In the genomic region with DNA sequence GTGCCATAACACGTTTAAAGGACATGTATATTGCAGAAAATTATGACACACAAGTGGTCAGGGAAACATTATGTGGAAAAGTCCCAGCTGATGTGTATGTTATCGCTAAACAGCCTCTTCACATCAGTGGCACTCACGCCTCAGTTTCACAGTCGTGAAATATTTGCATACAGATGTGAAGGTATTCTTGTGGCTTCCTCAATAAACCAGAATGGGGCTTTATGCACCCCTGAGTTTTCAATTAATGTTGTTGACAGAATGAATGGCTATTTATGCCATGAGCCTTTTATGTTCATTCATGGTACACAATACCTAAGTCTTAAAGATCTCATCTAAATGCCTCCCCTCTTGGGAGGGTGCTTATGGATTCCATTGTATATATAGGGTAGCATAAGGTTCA, we compare ENCODE assay signal across 18 cellular contexts.
"Had no signal": no experiment of that assay in that cellular context is flagged by ENCODE, and none has a peak within 500 bp of the region (broad histone marks: within the 10 kb centered on the region; RNA-seq: fewer than 3 reads in every experiment).

No MANE protein-coding gene starts in this region.

- H3K9me3 ChIP-seq: heart left ventricle, neutrophil, ovary, prostate gland, right atrium auricular region, spleen, thyroid gland had no signal

- ATAC-seq: activated T-cell treated with anti-CD3 and anti-CD28 coated beads, Interleukin-2, amount 50 U/mL, for 4 hours; heart left ventricle; left cardiac atrium; natural killer cell treated with Interleukin-12 subunit alpha and Interleukin-12 subunit beta and Interleukin-15 and Interleukin-18, amount 100 ng/mL, for 72 hours; WTC11 had no signal

- H3K4me1 ChIP-seq: heart left ventricle, prostate gland, right atrium auricular region, spleen, thyroid gland had no signal

- H3K27me3 ChIP-seq: heart left ventricle, neutrophil, ovary, right atrium auricular region, spleen, thyroid gland had no signal

- H3K4me3 ChIP-seq: heart left ventricle, ovary, prostate gland, right atrium auricular region, spleen, thyroid gland had no signal

- H3K36me3 ChIP-seq: heart left ventricle, neutrophil, ovary, prostate gland, right atrium auricular region, spleen, thyroid gland had no signal

- DNase-seq: activated CD4-positive, alpha-beta T cell treated with anti-CD3 and anti-CD28 coated beads, Interleukin-2, amount 50 U/mL, for 48 hours; activated CD8-positive, alpha-beta memory T cell treated with anti-CD3 and anti-CD28 coated beads, Interleukin-2, amount 50 U/mL, for 48 hours; activated naive CD4-positive, alpha-beta T cell treated with anti-CD3 and anti-CD28 coated beads, Interleukin-2, amount 10 ng/mL, durations not matched to agents 7 days and 5 days; activated T-cell treated with anti-CD3 and anti-CD28 coated beads, Interleukin-2, amount 50 U/mL, for 4 hours; heart left ventricle; islet precursor cell; left cardiac atrium; ovary; spleen; stimulated activated CD4-positive, alpha-beta T cell treated with anti-CD3 and anti-CD28 coated beads, Interleukin-4, amount 100 ng/mL, for 1 hour; stimulated activated naive CD4-positive, alpha-beta T cell; T1000; thyroid gland had no signal

- H3K27ac ChIP-seq: heart left ventricle, neutrophil, ovary, prostate gland, right atrium auricular region, spleen, thyroid gland had no signal
